ENCODE assay signal across 19 cellular contexts in genomic region chr16:73326770-73327470, GRCh38.
A peak's percentile ranks its signal among the peaks of the same experiment; 100 is the strongest.
DNase-seq lines count a peak whose midpoint lies in the region; ATAC-seq, FAIRE-seq and TF ChIP-seq lines count a peak whose summit lies in the region.
"Had no signal": no experiment of that assay in that cellular context is flagged by ENCODE, and none has a peak within 500 bp of the region (broad histone marks: within the 10 kb centered on the region; RNA-seq: fewer than 3 reads in every experiment).

No MANE protein-coding gene starts in this region.

- H3K27ac ChIP-seq in brain microvascular endothelial cell: no peak overlapping the region
- no peak overlapping the region for H3K27ac ChIP-seq in esophagus muscularis mucosa (replicated peaks in 1 of 4)
- H3K27ac ChIP-seq: C4-2B had no signal

- no peaks in the 10 kb centered on the region for H3K9me3 ChIP-seq in esophagus muscularis mucosa
- H3K9me3 ChIP-seq: Caco-2 had no signal

- in situ Hi-C loops in brain microvascular endothelial cell (cut with HindIII; ENCODE audit: low pct_ligation_motif_present, low sequenced_read_pairs): no loop called here

- H3K4me1 ChIP-seq in esophagus muscularis mucosa: no peaks in the 10 kb centered on the region

- H3K36me3 ChIP-seq in brain microvascular endothelial cell (replicated peaks) (no peaks in the 10 kb centered on the region), esophagus muscularis mucosa (no peaks in the 10 kb centered on the region)

- H3K27me3 ChIP-seq in brain microvascular endothelial cell (replicated peaks) (no peaks in the 10 kb centered on the region), esophagus muscularis mucosa (no peaks in the 10 kb centered on the region)

- no peak overlapping the region for H3K4me3 ChIP-seq in brain microvascular endothelial cell (ENCODE audit: low read depth, low read length)
- no peak overlapping the region for H3K4me3 ChIP-seq in esophagus muscularis mucosa
- H3K4me3 ChIP-seq: GM23338 had no signal

- no peak for TF ChIP-seq POLR2A in esophagus muscularis mucosa (IDR thresholded peaks at IDR 0.05; ENCODE audit: low read depth)

- TF ChIP-seq EP300 in esophagus muscularis mucosa (IDR thresholded peaks at IDR 0.05): no peak

- intact Hi-C loops in esophagus muscularis mucosa (cut with DNase I): no loop called here

- no peak for ATAC-seq in GM18868 (IDR thresholded peaks at IDR 0.05; ENCODE audit: unreplicated experiment)
- ATAC-seq: CD8-positive, alpha-beta T cell; GM23338; HCT116 had no signal

- WGBS in esophagus muscularis mucosa: 66% methylated on average over 5 of the region's 5 CpGs

- peak; percentile 54 for DNase-seq in NCI-H226
- peak; percentile 9 for DNase-seq in brain microvascular endothelial cell
- DNase-seq in foreskin melanocyte: peak; percentile 4
- DNase-seq in urothelium cell line (ENCODE audit: low spot score): no peak
- DNase-seq in stimulated activated CD8-positive, alpha-beta memory T cell treated with anti-CD3 and anti-CD28 coated beads, Interleukin-4, amount 100 ng/mL, for 48 hours: no peak
- DNase-seq in esophagus muscularis mucosa (ENCODE audit: extremely low spot score): no peak
- DNase-seq: CD4-positive, CD25-positive, alpha-beta regulatory T cell; CD8-positive, alpha-beta T cell; DMS153; DND-41; H9 had no signal

- no peak for TF ChIP-seq CTCF in brain microvascular endothelial cell (IDR thresholded peaks at IDR 0.05; ENCODE audit: low read depth, low read length, missing control alignments)
- TF ChIP-seq CTCF in esophagus muscularis mucosa (IDR thresholded peaks at IDR 0.05): no peak

- peak; percentile 46 for FAIRE-seq in urothelium cell line (lab: Jason Lieb, UNC)
- FAIRE-seq: G401.6, GM12892, GM19239 had no signal

Comparison
In these comparisons a context has a peak if more than half of its experiments do, and no peak if none do; other contexts are left out.
1. DNase-seq: peak in NCI-H226 (single experiment), brain microvascular endothelial cell (single experiment) and foreskin melanocyte (single experiment); none in urothelium cell line (single experiment), stimulated activated CD8-positive, alpha-beta memory T cell treated with anti-CD3 and anti-CD28 coated beads, Interleukin-4, amount 100 ng/mL, for 48 hours (single experiment) and esophagus muscularis mucosa (single experiment).